Comparison of ENCODE assay signal across 9 cellular contexts in genomic region chr5:148785223-148785622, GRCh38. TPM values are rescaled to one million over a fixed set of nuclear protein-coding genes. Genes with fewer than 3 reads are reported as not detected.
"Had no signal": no experiment of that assay in that cellular context is flagged by ENCODE, and none has a peak within 500 bp of the region (broad histone marks: within the 10 kb centered on the region; RNA-seq: fewer than 3 reads in every experiment).

No MANE protein-coding gene starts in this region.

- H3K4me3 ChIP-seq: GM12878 had no signal

- ATAC-seq: GM12878 had no signal

- DNase-seq: GDM1, GF-D8 had no signal

- FAIRE-seq: G401.6, GM12878, GM12891, GM12892, GM18507, GM19239 had no signal

RNA-seq across cellular contexts. Expression of gene ADRB2, which starts 41.2 kb away (rescaled TPM):
- total RNA-seq: G401 had no signal
